ENCODE assay signal across 19 cellular contexts in genomic region chr14:78782551-78782950, GRCh38.
"Had no signal": no experiment of that assay in that cellular context is flagged by ENCODE, and none has a peak within 500 bp of the region (broad histone marks: within the 10 kb centered on the region; RNA-seq: fewer than 3 reads in every experiment).

No MANE protein-coding gene starts in this region.

- H3K4me2 ChIP-seq: hepatocyte had no signal

- H3K27me3 ChIP-seq: dorsolateral prefrontal cortex, esophagus muscularis mucosa, foreskin keratinocyte, neutrophil, stomach, transverse colon had no signal

- DNase-seq: cortex of kidney; dorsolateral prefrontal cortex; effector memory CD4-positive, alpha-beta T cell; foreskin keratinocyte; head of caudate nucleus; kidney; naive thymus-derived CD8-positive, alpha-beta T cell; stimulated activated CD4-positive, alpha-beta T cell treated with anti-CD3 and anti-CD28 coated beads, Interleukin-12 subunit alpha, Interleukin-12 subunit beta, amount 100 ng/mL, for 4 hours; stimulated activated naive CD4-positive, alpha-beta T cell; stomach; substantia nigra; transverse colon had no signal

- H3K9me3 ChIP-seq: esophagus muscularis mucosa, neutrophil, stomach, thoracic aorta, transverse colon had no signal

- H3K4me3 ChIP-seq: dorsolateral prefrontal cortex, esophagus muscularis mucosa, hepatocyte, skin epidermis, stomach, thoracic aorta, transverse colon had no signal

- H3K27ac ChIP-seq: epithelial cell of prostate, esophagus muscularis mucosa, foreskin keratinocyte, hepatocyte, neutrophil, skin epidermis, stomach, thoracic aorta, transverse colon had no signal

- H3K4me1 ChIP-seq: esophagus muscularis mucosa, foreskin keratinocyte, stomach had no signal

- H3K4me1 Mint-ChIP-seq: naive thymus-derived CD8-positive, alpha-beta T cell had no signal

- H3K4me3 Mint-ChIP-seq: naive thymus-derived CD8-positive, alpha-beta T cell had no signal

- H3K36me3 ChIP-seq: esophagus muscularis mucosa, neutrophil, stomach, thoracic aorta, transverse colon had no signal

- H3K36me3 Mint-ChIP-seq: naive thymus-derived CD8-positive, alpha-beta T cell had no signal

- FAIRE-seq: endometrium, kidney had no signal

- H3K79me2 ChIP-seq: hepatocyte had no signal

- H2AFZ ChIP-seq: hepatocyte had no signal
